ENCODE assay signal across 10 cellular contexts in the genomic region with DNA sequence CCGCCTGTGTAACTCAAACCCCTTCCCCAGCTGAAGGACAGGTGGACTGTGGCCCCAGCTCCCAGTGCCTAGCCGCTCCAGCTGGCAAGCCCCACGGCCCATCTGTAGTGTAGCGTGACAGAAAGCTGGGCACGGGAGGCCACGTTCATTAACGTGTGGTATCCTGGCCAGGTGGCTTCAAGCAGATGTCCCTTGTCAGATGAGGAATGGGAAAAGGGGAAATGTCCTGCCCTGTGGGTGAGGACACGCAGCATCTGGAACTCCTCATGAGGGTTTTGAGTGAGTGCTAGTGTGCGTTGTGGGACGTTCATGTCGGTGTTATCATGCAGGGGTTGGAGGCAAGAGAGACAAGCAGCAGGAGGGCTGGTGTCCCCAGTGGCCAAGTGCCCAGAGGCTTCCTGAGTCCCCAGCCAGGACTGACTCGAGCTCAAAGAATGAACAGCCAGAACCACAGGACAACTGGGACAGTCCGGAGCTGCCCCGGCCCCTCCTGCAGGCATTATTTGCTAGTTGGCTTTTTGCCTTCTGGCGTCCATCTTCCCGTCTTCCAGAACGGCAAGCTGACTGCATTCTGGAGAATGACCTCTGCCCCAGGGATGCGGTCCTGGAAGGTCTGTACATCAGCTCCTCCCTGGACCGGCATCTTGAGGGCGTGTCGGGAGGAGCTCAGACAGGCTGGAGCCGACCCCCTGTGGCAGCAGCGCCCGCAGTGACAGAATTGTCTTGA. TPM values are rescaled to one million over a fixed set of nuclear protein-coding genes. Genes with fewer than 3 reads are reported as not detected.
DNase-seq lines count a peak whose midpoint lies in the region; ATAC-seq and TF ChIP-seq lines count a peak whose summit lies in the region.
"Had no signal": no experiment of that assay in that cellular context is flagged by ENCODE, and none has a peak within 500 bp of the region (broad histone marks: within the 10 kb centered on the region; RNA-seq: fewer than 3 reads in every experiment).

No MANE protein-coding gene starts in this region.

- H3K9me3 Mint-ChIP-seq in nephron = no peaks in the 10 kb centered on the region

- H3K27me3 Mint-ChIP-seq in nephron (ENCODE audit: low read depth) = no peaks in the 10 kb centered on the region

- DNase-seq in NCI-H1694 treated with DMSO at 0.1 percent for 48 hours (lab: John Stamatoyannopoulos, UW) = peak; percentile 58
- peak; percentile 93 for DNase-seq in esophagus muscularis mucosa (ENCODE audit: extremely low spot score)
- no peak for DNase-seq in stimulated activated CD4-positive, alpha-beta T cell treated with anti-CD3 and anti-CD28 coated beads, Interleukin-4, amount 100 ng/mL, for 4 hours
- DNase-seq in HuH-7 (ENCODE audit: low spot score) = no peak
- DNase-seq: stimulated activated naive CD4-positive, alpha-beta T cell treated with Interleukin-2 at 50 U/mL for 16 hours had no signal

- H3K4me1 Mint-ChIP-seq in nephron = peaks cover 34% of the 10 kb centered on the region

- TF ChIP-seq CTCF in esophagus muscularis mucosa (IDR thresholded peaks at IDR 0.05) (no peak), nephron (IDR thresholded peaks at IDR 0.05; ENCODE audit: unreplicated experiment in 3 of 3) (no peak)

- no peak for TF ChIP-seq EP300 in esophagus muscularis mucosa (IDR thresholded peaks at IDR 0.05)

- no peaks in the 10 kb centered on the region for H3K36me3 Mint-ChIP-seq in nephron (ENCODE audit: low read depth)

- peaks cover 0 to 44% (median 0%) of the 10 kb centered on the region in 11 experiments; a peak in 4 of 22 replicates for H4K20me1 ChIP-seq in BLaER1 treated with 17β-estradiol and CSF1 and Interleukin-3, amounts not matched to agents 10 nM and 100 nM

- H3K4me3 ChIP-seq in BLaER1 treated with 17β-estradiol and CSF1 and Interleukin-3, amounts not matched to agents 10 nM and 100 nM = no peak overlapping the region
- peak overlapping the region in 2 of 4 donors; percentile 23 to 40 for H3K4me3 ChIP-seq in esophagus muscularis mucosa
- H3K4me3 ChIP-seq: ovary had no signal

- intact Hi-C loops in esophagus muscularis mucosa (cut with DNase I) = no loop called here

- WGBS in esophagus muscularis mucosa = 48% methylated on average over 17 of the region's 24 CpGs

- H3K27ac ChIP-seq in BLaER1 treated with 17β-estradiol and CSF1 and Interleukin-3, amounts not matched to agents 10 nM and 100 nM = peak overlapping the region in 7 of 11 experiments; percentile 7 to 83 (median 52); a peak in 11 of 22 replicates
- peak overlapping the region; percentile 72 to 87 (median 80) for H3K27ac ChIP-seq in esophagus muscularis mucosa (replicated peaks in 1 of 4)

- H3K4me3 Mint-ChIP-seq in nephron = peak overlapping the region in 1 of 3 experiments; percentile 21

- H3K27me3 ChIP-seq in BLaER1 treated with 17β-estradiol and CSF1 and Interleukin-3, amounts not matched to agents 10 nM and 100 nM = peaks cover 0 to 13% (median 0%) of the 10 kb centered on the region in 11 experiments; a peak in 3 of 22 replicates
- H3K27me3 ChIP-seq in esophagus muscularis mucosa = no peaks in the 10 kb centered on the region
- H3K27me3 ChIP-seq: ovary had no signal

- peak overlapping the region; percentile 53 to 63 (median 61) for H3K27ac Mint-ChIP-seq in nephron

- TF ChIP-seq POLR2A in esophagus muscularis mucosa (IDR thresholded peaks at IDR 0.05; ENCODE audit: low read depth) = no peak

- H3K36me3 ChIP-seq in BLaER1 treated with 17β-estradiol and CSF1 and Interleukin-3, amounts not matched to agents 10 nM and 100 nM = peaks cover 0 to 33% (median 8%) of the 10 kb centered on the region in 11 experiments; a peak in 9 of 22 replicates
- peaks cover 8 to 51% (median 38%) of the 10 kb centered on the region in 4 donors for H3K36me3 ChIP-seq in esophagus muscularis mucosa
- H3K36me3 ChIP-seq: ovary had no signal

- peak overlapping the region; percentile 27 to 94 (median 68) for H3K4me2 ChIP-seq in BLaER1 treated with 17β-estradiol and CSF1 and Interleukin-3, amounts not matched to agents 10 nM and 100 nM

- H3K4me1 ChIP-seq in BLaER1 treated with 17β-estradiol and CSF1 and Interleukin-3, amounts not matched to agents 10 nM and 100 nM = peaks cover 33 to 96% (median 86%) of the 10 kb centered on the region in 10 experiments
- H3K4me1 ChIP-seq in esophagus muscularis mucosa = peaks cover 19 to 26% (median 24%) of the 10 kb centered on the region in 4 donors

- H3K9me3 ChIP-seq in BLaER1 treated with 17β-estradiol and CSF1 and Interleukin-3, amounts not matched to agents 10 nM and 100 nM (replicated peaks in 1 of 11) = no peaks in the 10 kb centered on the region
- no peaks in the 10 kb centered on the region for H3K9me3 ChIP-seq in esophagus muscularis mucosa
- H3K9me3 ChIP-seq: ovary had no signal

- H3K9ac ChIP-seq in BLaER1 treated with 17β-estradiol and CSF1 and Interleukin-3, amounts not matched to agents 10 nM and 100 nM = peak overlapping the region in 4 of 11 experiments; percentile 8 to 40 (median 26); a peak in 7 of 22 replicates

- ATAC-seq in HG02870 (IDR thresholded peaks at IDR 0.05; ENCODE audit: unreplicated experiment) = no peak
- ATAC-seq in GM18511 (IDR thresholded peaks at IDR 0.05; ENCODE audit: unreplicated experiment) = no peak

RNA-seq across cellular contexts. Expression of gene KDM8, which starts 19.3 kb away (rescaled TPM):
- total RNA-seq in esophagus muscularis mucosa = 1 to 10 TPM; 2.5 to 7.1 (median 3.7) TPM

RNA-seq across cellular contexts. Expression of gene NSMCE1, which starts 45.9 kb away (rescaled TPM):
- total RNA-seq in esophagus muscularis mucosa = 10 to 100 TPM; 49.7 to 68.8 (median 64.0) TPM

Comparison
In these comparisons a context has a peak if more than half of its experiments do, and no peak if none do; other contexts are left out.
1. DNase-seq: peak in NCI-H1694 treated with DMSO at 0.1 percent for 48 hours (single experiment) and esophagus muscularis mucosa (single experiment); none in stimulated activated CD4-positive, alpha-beta T cell treated with anti-CD3 and anti-CD28 coated beads, Interleukin-4, amount 100 ng/mL, for 4 hours (0 of 2) and HuH-7 (single experiment).